15 cellular contexts compared by ENCODE assay signal in the genomic region with DNA sequence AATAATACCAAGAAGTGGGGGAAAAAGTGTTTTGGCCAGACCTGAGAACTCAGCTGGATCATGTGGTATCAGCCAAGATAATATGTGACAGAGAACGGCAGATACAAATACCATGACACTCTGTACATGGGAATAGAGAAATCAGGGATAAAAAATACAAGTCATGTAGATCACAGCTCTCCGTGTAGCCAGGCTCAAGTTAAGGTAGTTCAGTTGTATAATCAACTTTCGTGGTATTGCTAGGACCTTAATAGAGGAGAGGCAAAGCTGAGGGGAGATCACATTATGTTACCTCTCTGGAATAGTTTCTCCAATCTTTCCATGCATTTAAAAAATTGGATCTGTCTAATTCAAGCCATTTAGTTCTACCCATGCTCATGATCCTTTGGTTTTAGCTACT.
DNase-seq lines count a peak whose midpoint lies in the region; ATAC-seq and TF ChIP-seq lines count a peak whose summit lies in the region.
"Had no signal": no experiment of that assay in that cellular context is flagged by ENCODE, and none has a peak within 500 bp of the region (broad histone marks: within the 10 kb centered on the region; RNA-seq: fewer than 3 reads in every experiment).

No MANE protein-coding gene starts in this region.

- ATAC-seq in Right ventricle myocardium superior (ENCODE audit: poor library complexity) (peak; percentile 14), Right ventricle myocardium inferior (no peak), IMR-90 (ENCODE audit: low read depth) (no peak)
- no peak for ATAC-seq in naive thymus-derived CD8-positive, alpha-beta T cell

- H3K79me2 ChIP-seq in smooth muscle cell (ENCODE audit: low read depth) = peaks cover 99% of the 10 kb centered on the region

- no peaks in the 10 kb centered on the region for H3K9me3 Mint-ChIP-seq in chondrocyte (ENCODE audit: low read depth)
- H3K9me3 Mint-ChIP-seq in naive thymus-derived CD8-positive, alpha-beta T cell = no peaks in the 10 kb centered on the region
- H3K9me3 Mint-ChIP-seq: CD4-positive, CD25-positive, alpha-beta regulatory T cell; HFFc6 had no signal

- H3K9me1 ChIP-seq in IMR-90 (ENCODE audit: insufficient read depth, low read length) = peaks cover 8% of the 10 kb centered on the region; the same call in 1 of the 2 replicates

- H3K36me3 ChIP-seq in IMR-90 (ENCODE audit: control insufficient read depth, insufficient read depth, low read length) = peaks cover 17% of the 10 kb centered on the region
- H3K36me3 ChIP-seq in smooth muscle cell (ENCODE audit: low read depth) = peaks cover 11% of the 10 kb centered on the region

- no peak overlapping the region for H4K91ac ChIP-seq in IMR-90 (ENCODE audit: insufficient read depth, low read depth, low read length)

- H3K9ac ChIP-seq in IMR-90 (ENCODE audit: low read depth, low read length) (no peak overlapping the region), smooth muscle cell (ENCODE audit: low read depth) (no peak overlapping the region)
- H3K9ac ChIP-seq: BLaER1 had no signal

- H2AFZ ChIP-seq in IMR-90 (replicated peaks; ENCODE audit: low read length, poor library complexity) (no peak overlapping the region), smooth muscle cell (ENCODE audit: low read depth) (no peak overlapping the region)

- H2AK5ac ChIP-seq in IMR-90 (ENCODE audit: low read depth, low read length) = no peak overlapping the region

- intact Hi-C loops in Right ventricle myocardium superior (cut with DNase I) (no loop called here), Right ventricle myocardium inferior (cut with DNase I) (no loop called here), IMR-90 (cut with micrococcal nuclease) (no loop called here)

- peak overlapping the region; percentile 2 for H2BK5ac ChIP-seq in IMR-90 (ENCODE audit: low read depth, low read length, poor library complexity, severe bottlenecking)

- no peak overlapping the region for H3K4me2 ChIP-seq in IMR-90 (ENCODE audit: low read depth, low read length)
- peak overlapping the region; percentile 21 for H3K4me2 ChIP-seq in smooth muscle cell
- H3K4me2 ChIP-seq: BLaER1 had no signal

- in situ Hi-C loops in IMR-90 (cut with MboI; ENCODE audit: low sequenced_read_pairs) = no loop called here

- peaks cover 22% of the 10 kb centered on the region for H3K36me3 Mint-ChIP-seq in chondrocyte (ENCODE audit: low read depth)
- peaks cover 6 to 39% (median 34%) of the 10 kb centered on the region in 3 donors for H3K36me3 Mint-ChIP-seq in naive thymus-derived CD8-positive, alpha-beta T cell

- peak overlapping the region; percentile 92 for H3K27ac Mint-ChIP-seq in chondrocyte (ENCODE audit: unreplicated experiment)
- no peak overlapping the region for H3K27ac Mint-ChIP-seq in naive thymus-derived CD8-positive, alpha-beta T cell
- H3K27ac Mint-ChIP-seq: CD4-positive, CD25-positive, alpha-beta regulatory T cell; HFFc6 had no signal

- H3K4me1 ChIP-seq in IMR-90 (ENCODE audit: control insufficient read depth, insufficient read depth, low read length) = peaks cover 9% of the 10 kb centered on the region
- peaks cover 9% of the 10 kb centered on the region for H3K4me1 ChIP-seq in smooth muscle cell (ENCODE audit: low read depth)
- H3K4me1 ChIP-seq: BLaER1 had no signal

- H3K27ac ChIP-seq in IMR-90 (ENCODE audit: insufficient read depth, low read length) (no peak overlapping the region), smooth muscle cell (ENCODE audit: low read depth) (peak overlapping the region; percentile 73)
- H3K27ac ChIP-seq: BLaER1 had no signal

- no peak overlapping the region for H4K8ac ChIP-seq in IMR-90 (ENCODE audit: low read depth in 2 of 2, low read length in 2 of 2)

- peaks cover 47% of the 10 kb centered on the region for H3F3A ChIP-seq in smooth muscle cell (ENCODE audit: low read depth)

- H3K27me3 Mint-ChIP-seq in chondrocyte (ENCODE audit: low read depth) = no peaks in the 10 kb centered on the region
- H3K27me3 Mint-ChIP-seq in naive thymus-derived CD8-positive, alpha-beta T cell = no peaks in the 10 kb centered on the region
- H3K27me3 Mint-ChIP-seq: CD4-positive, CD25-positive, alpha-beta regulatory T cell had no signal

- H4K5ac ChIP-seq in IMR-90 (ENCODE audit: low read depth, low read length) = no peak overlapping the region

- peaks cover 64% of the 10 kb centered on the region for H3K4me1 Mint-ChIP-seq in chondrocyte (ENCODE audit: low read depth)
- H3K4me1 Mint-ChIP-seq in naive thymus-derived CD8-positive, alpha-beta T cell = peaks cover 0 to 3% (median 0%) of the 10 kb centered on the region in 4 donors

- H3K56ac ChIP-seq in IMR-90 (ENCODE audit: extremely low read depth, insufficient read depth, low read length) = no peak overlapping the region

- dilution Hi-C loops in IMR-90 (cut with HindIII; ENCODE audit: low sequenced_read_pairs, unreplicated experiment) = no loop called here

- no peak overlapping the region for H2AK9ac ChIP-seq in IMR-90 (replicated peaks; ENCODE audit: low read depth, low read length, poor library complexity)

- POLR2A ChIA-PET in IMR-90 (lab: Charles Lee; ENCODE audit: unreplicated experiment) = no interaction called here
- POLR2A ChIA-PET in naive thymus-derived CD8-positive, alpha-beta T cell (lab: Charles Lee) = no interaction called here

- H3K18ac ChIP-seq in IMR-90 (ENCODE audit: low read depth, low read length) = no peak overlapping the region

- no CpG with 5 or more reads among the region's 3 CpGs for WGBS in IMR-90 (ENCODE audit: extremely low coverage in 2 of 2, insufficient read length in 1 of 2), 2 experiments
- 79% methylated on average over 3 of the region's 3 CpGs for WGBS in smooth muscle cell (ENCODE audit: low lambda C conversion rate)

- H3K4me3 Mint-ChIP-seq in chondrocyte (ENCODE audit: unreplicated experiment) = no peak overlapping the region
- no peak overlapping the region for H3K4me3 Mint-ChIP-seq in naive thymus-derived CD8-positive, alpha-beta T cell
- H3K4me3 Mint-ChIP-seq: CD4-positive, CD25-positive, alpha-beta regulatory T cell; HFFc6 had no signal

- BruUV-seq in IMR-90 (replicated peaks; lab: Mats Ljungman, UMichigan) = TSS peak; percentile 1

- no peaks in the 10 kb centered on the region for H3K27me3 ChIP-seq in IMR-90 (ENCODE audit: control insufficient read depth, insufficient read depth, low read length)
- H3K27me3 ChIP-seq in smooth muscle cell (ENCODE audit: low read depth) = no peaks in the 10 kb centered on the region
- H3K27me3 ChIP-seq: BLaER1 had no signal

- no peak overlapping the region for H2BK120ac ChIP-seq in IMR-90 (ENCODE audit: low read depth, low read length)

- no peak overlapping the region for H2BK15ac ChIP-seq in IMR-90 (ENCODE audit: low read depth, low read length)

- H3K14ac ChIP-seq in IMR-90 (replicated peaks; ENCODE audit: low read depth, low read length) = no peak overlapping the region

- TF ChIP-seq RAD21 in IMR-90 (IDR thresholded peaks at IDR 0.05; ENCODE audit: low read length) = no peak

- peaks cover 22% of the 10 kb centered on the region; the same call in 1 of the 2 replicates for H4K20me1 ChIP-seq in IMR-90 (ENCODE audit: insufficient read depth, low read length)
- peaks cover 100% of the 10 kb centered on the region for H4K20me1 ChIP-seq in smooth muscle cell (ENCODE audit: low read depth)
- H4K20me1 ChIP-seq: BLaER1 had no signal

- H3K23ac ChIP-seq in IMR-90 (ENCODE audit: low read depth, low read length) = no peak overlapping the region

- H3K4ac ChIP-seq in IMR-90 (ENCODE audit: low read depth, low read length) = no peak overlapping the region

- H3K9me3 ChIP-seq in IMR-90 (ENCODE audit: control insufficient read depth, insufficient read depth, low read length) (no peaks in the 10 kb centered on the region), smooth muscle cell (replicated peaks; ENCODE audit: low read depth) (no peaks in the 10 kb centered on the region)
- H3K9me3 ChIP-seq: BLaER1 had no signal

- no peak overlapping the region for H3K4me3 ChIP-seq in IMR-90 (ENCODE audit: insufficient read depth, low read depth, low read length)
- no peak overlapping the region for H3K4me3 ChIP-seq in smooth muscle cell
- H3K4me3 ChIP-seq: BLaER1 had no signal

- H3K79me1 ChIP-seq in IMR-90 (ENCODE audit: low read depth in 1 of 2, low read length in 2 of 2) = peaks cover 30 to 63% of the 10 kb centered on the region in 2 experiments

- TF ChIP-seq CTCF in IMR-90 (conservative IDR thresholded peaks at IDR 0.05; ENCODE audit: low read depth, low read length) = no peak
- no peak for TF ChIP-seq CTCF in chondrocyte (IDR thresholded peaks at IDR 0.05)
- no peak for TF ChIP-seq CTCF in smooth muscle cell (IDR thresholded peaks at IDR 0.05; ENCODE audit: borderline replicate concordance, insufficient read depth, poor library complexity, severe bottlenecking)

- TF ChIP-seq POLR2A in IMR-90 (IDR thresholded peaks at IDR 0.05; ENCODE audit: low read depth, low read length) = no peak

- H2BK20ac ChIP-seq in IMR-90 (ENCODE audit: low read depth, low read length) = no peak overlapping the region

- DNase-seq in Right ventricle myocardium superior = no peak
- DNase-seq in Right ventricle myocardium inferior (ENCODE audit: missing footprints) = no peak
- DNase-seq in IMR-90 = no peak
- DNase-seq in chondrocyte (ENCODE audit: low spot score) = no peak
- no peak for DNase-seq in smooth muscle cell (lab: John Stamatoyannopoulos, UW; ENCODE audit: unreplicated experiment)
- no peak for DNase-seq in naive thymus-derived CD8-positive, alpha-beta T cell
- no peak for DNase-seq in stimulated activated CD8-positive, alpha-beta memory T cell treated with anti-CD3 and anti-CD28 coated beads, Interleukin-4, amount 100 ng/mL, for 48 hours
- DNase-seq: 8988T; AML-193; CD4-positive, CD25-positive, alpha-beta regulatory T cell; DMS53; GF-D8; HCEC 1CT; HFFc6 had no signal

- CTCF ChIA-PET in IMR-90 (lab: Yijun Ruan, JAX) = no interaction called here

TF ChIP-seq in IMR-90, 13 proteins besides CTCF, POLR2A, EP300 and RAD21:
- TF ChIP-seq CHD1 (IDR thresholded peaks at IDR 0.05; ENCODE audit: low read depth, low read length) = no peak
- no peak for TF ChIP-seq FOS (IDR thresholded peaks at IDR 0.05; ENCODE audit: low read depth, low read length)
- no peak for TF ChIP-seq NFE2L2 (IDR thresholded peaks at IDR 0.05; ENCODE audit: low read depth, low read length)
- TF ChIP-seq MXI1 (IDR thresholded peaks at IDR 0.05; ENCODE audit: borderline replicate concordance, low read depth, low read length) = no peak
